Comparison of ENCODE assay signal across 19 cellular contexts in genomic region chr14:33738481-33738880, GRCh38.
DNase-seq lines count a peak whose midpoint lies in the region; ATAC-seq, FAIRE-seq and TF ChIP-seq lines count a peak whose summit lies in the region.
"Had no signal": no experiment of that assay in that cellular context is flagged by ENCODE, and none has a peak within 500 bp of the region (broad histone marks: within the 10 kb centered on the region; RNA-seq: fewer than 3 reads in every experiment).

No MANE protein-coding gene starts in this region.

- TF ChIP-seq RAD21 in H1 (IDR thresholded peaks at IDR 0.05 in 1 of 2, conservative IDR thresholded peaks at IDR 0.05 in 1 of 2; ENCODE audit: low read depth in 2 of 2, low read length in 2 of 2): no peak

- DNase-seq in EH (ENCODE audit: low read depth) (peak; percentile 32), HTR-8/SVneo (ENCODE audit: insufficient read length, low spot score) (no peak), H1 (ENCODE audit: low read depth in 1 of 2, low spot score in 2 of 2) (no peak), neural crest cell (ENCODE audit: low read depth, low spot score) (no peak), OCI-M1 (lab: John Stamatoyannopoulos, UW) (no peak)
- DNase-seq: CD8-positive, alpha-beta T cell; COR-L47; DND-41; IMR-90 had no signal

- WGBS in H1 (ENCODE audit: extremely low coverage in 1 of 2, insufficient coverage in 1 of 2, insufficient read length in 1 of 2, insufficient replicate concordance in 2 of 2, low coverage in 1 of 2, low lambda C conversion rate in 2 of 2, missing lambda C conversion rate in 1 of 2), 2 experiments: 81% methylated on average over 2 of the region's 2 CpGs; no CpG with 5 or more reads in 1 of the 2 experiments

- H3K56ac ChIP-seq in H1 (replicated peaks; ENCODE audit: insufficient read length, low read depth, low read length): no peak overlapping the region

- no peaks in the 10 kb centered on the region for H3K9me3 ChIP-seq in H1 (ENCODE audit: insufficient read depth in 2 of 2, low read depth in 1 of 2, low read length in 1 of 2)

- H3K27ac ChIP-seq in H1 (ENCODE audit: low read depth, low read length): no peak overlapping the region
- H3K27ac ChIP-seq: 22Rv1 had no signal

- no peak for TF ChIP-seq POLR2A in H1 (IDR thresholded peaks at IDR 0.05; ENCODE audit: control extremely low read depth in 1 of 2, low read depth in 2 of 2, low read length in 2 of 2)

- no peaks in the 10 kb centered on the region; the same call in 1 of the 2 replicates for H3K23me2 ChIP-seq in H1 (ENCODE audit: low read depth, low read length)

- H3K4ac ChIP-seq in H1 (replicated peaks; ENCODE audit: insufficient read length, low read depth, low read length): no peak overlapping the region

- CTCF ChIA-PET in H1 (lab: Charles Lee; ENCODE audit: partially characterized antibody): interaction anchor here (1.2 to 1.7 kb wide), 2 partner anchors 9 to 54 kb away, joined by 3 to 7 read pairs; no protein-coding TSS in a partner anchor

- no peaks in the 10 kb centered on the region for H3K79me1 ChIP-seq in H1 (ENCODE audit: low read depth, low read length)

- H2BK20ac ChIP-seq in H1 (ENCODE audit: low read length): no peak overlapping the region

- no peak overlapping the region for H2AK5ac ChIP-seq in H1 (ENCODE audit: low read depth, low read length)

- no peak overlapping the region for H3K23ac ChIP-seq in H1 (ENCODE audit: insufficient read length)

- peaks cover 0 to 12% (median 3%) of the 10 kb centered on the region in 4 experiments; a peak in 1 of 7 replicates for H3K4me1 ChIP-seq in H1 (replicated peaks in 1 of 4; ENCODE audit: control insufficient read depth in 3 of 4, insufficient read depth in 4 of 4, low read length in 3 of 4)

- H3K27me3 ChIP-seq in H1 (replicated peaks in 1 of 4; ENCODE audit: control insufficient read depth in 3 of 4, extremely low read depth in 1 of 4, insufficient read depth in 3 of 4, low read length in 3 of 4): no peaks in the 10 kb centered on the region

- no peak overlapping the region for H2BK15ac ChIP-seq in H1 (ENCODE audit: low read length)

- no peak overlapping the region for H3K14ac ChIP-seq in H1 (ENCODE audit: insufficient read length)

- H2BK12ac ChIP-seq in H1 (ENCODE audit: low read depth, low read length): no peak overlapping the region

- TF ChIP-seq CTCF in H1 (IDR thresholded peaks at IDR 0.05; ENCODE audit: control extremely low read depth in 1 of 3, insufficient read depth in 1 of 3, low read depth in 1 of 3, low read length in 3 of 3) (no peak), neural crest cell (conservative IDR thresholded peaks at IDR 0.05) (no peak)

- no peak for ATAC-seq in HG03439 (IDR thresholded peaks at IDR 0.05; ENCODE audit: unreplicated experiment)
- no peak for ATAC-seq in GM18867 (IDR thresholded peaks at IDR 0.05; ENCODE audit: unreplicated experiment)
- ATAC-seq in HG03039 (IDR thresholded peaks at IDR 0.05; ENCODE audit: unreplicated experiment): no peak
- ATAC-seq: CD8-positive, alpha-beta T cell; HCT116 had no signal

- FAIRE-seq in HTR-8/SVneo (lab: Jason Lieb, UNC): peak; percentile 23
- FAIRE-seq in H1 (lab: Jason Lieb, UNC): peak; percentile 72
- FAIRE-seq: D721Med, G401.6, GM12891, H54 had no signal

- no peak overlapping the region for H3K4me3 ChIP-seq in H1 (ENCODE audit: extremely low read depth in 1 of 4, insufficient read depth in 2 of 4, low read depth in 3 of 4, low read length in 4 of 4)

- no peak for TF ChIP-seq EP300 in H1 (IDR thresholded peaks at IDR 0.05; ENCODE audit: borderline replicate concordance in 1 of 2, low read depth in 2 of 2, low read length in 2 of 2)

- POLR2A ChIA-PET in H1 (lab: Charles Lee; ENCODE audit: partially characterized antibody): interaction anchor here (0.8 kb wide), 1 partner anchor 44 kb away, joined by 3 read pairs; no protein-coding TSS in a partner anchor

- no peak overlapping the region for H2AFZ ChIP-seq in H1 (ENCODE audit: low read length)

- H3K9ac ChIP-seq in H1 (replicated peaks in 1 of 4; ENCODE audit: extremely low read depth in 1 of 4, low read depth in 3 of 4, low read length in 3 of 4): no peak overlapping the region

- H4K91ac ChIP-seq in H1 (replicated peaks; ENCODE audit: insufficient read length, low read length): no peak overlapping the region

- H3K27me3 Mint-ChIP-seq in neural crest cell (ENCODE audit: low read depth): no peaks in the 10 kb centered on the region

- H2BK5ac ChIP-seq in H1 (ENCODE audit: low read depth, low read length): no peak overlapping the region

- H3K18ac ChIP-seq in H1 (ENCODE audit: extremely low read depth, low read length): no peak overlapping the region

- H3K36me3 Mint-ChIP-seq in neural crest cell (ENCODE audit: low read depth): peaks cover 15% of the 10 kb centered on the region
- H3K36me3 Mint-ChIP-seq: CD14-positive monocyte; CD8-positive, alpha-beta T cell had no signal

- no peaks in the 10 kb centered on the region for H3K36me3 ChIP-seq in H1 (ENCODE audit: control insufficient read depth in 2 of 4, insufficient read depth in 4 of 4, low read length in 3 of 4)

- H3K4me3 Mint-ChIP-seq in neural crest cell: no peak overlapping the region
- H3K4me3 Mint-ChIP-seq: CD14-positive monocyte; CD8-positive, alpha-beta T cell had no signal

- H3K4me1 Mint-ChIP-seq in neural crest cell: peaks cover 12% of the 10 kb centered on the region
- H3K4me1 Mint-ChIP-seq: CD14-positive monocyte had no signal

- no peaks in the 10 kb centered on the region for H3K79me2 ChIP-seq in H1 (ENCODE audit: control insufficient read depth in 1 of 2, insufficient read depth in 2 of 2, low read length in 2 of 2)

- no peaks in the 10 kb centered on the region for H4K20me1 ChIP-seq in H1 (replicated peaks in 1 of 2; ENCODE audit: control insufficient read depth in 1 of 2, insufficient read depth in 2 of 2, low read length in 2 of 2)

- H4K8ac ChIP-seq in H1 (ENCODE audit: extremely low read depth, insufficient read depth, low read length): no peak overlapping the region

- H3K27ac Mint-ChIP-seq in neural crest cell (ENCODE audit: unreplicated experiment): peak overlapping the region; percentile 78
- H3K27ac Mint-ChIP-seq: CD14-positive monocyte; CD8-positive, alpha-beta T cell had no signal

- no peak overlapping the region for H3K4me2 ChIP-seq in H1 (ENCODE audit: insufficient read depth in 1 of 2, low read depth in 2 of 2, low read length in 2 of 2)

- H4K5ac ChIP-seq in H1 (ENCODE audit: insufficient read length, low read depth, low read length): no peak overlapping the region

- H3K9me3 Mint-ChIP-seq in neural crest cell: peaks cover 6% of the 10 kb centered on the region
- H3K9me3 Mint-ChIP-seq: CD8-positive, alpha-beta T cell had no signal

- no peak overlapping the region for H2BK120ac ChIP-seq in H1 (replicated peaks; ENCODE audit: low read depth, low read length)

TF ChIP-seq in H1, 55 proteins besides CTCF, POLR2A, EP300 and RAD21 (continues in another document):
- TF ChIP-seq SRF (IDR thresholded peaks at IDR 0.05; ENCODE audit: low read depth, low read length): no peak
- TF ChIP-seq PHF8 (conservative IDR thresholded peaks at IDR 0.05; ENCODE audit: low read depth, low read length): no peak
- TF ChIP-seq ZNF274 (IDR thresholded peaks at IDR 0.05; ENCODE audit: borderline replicate concordance, extremely low read depth, low read length): no peak
